9 cellular contexts compared by ENCODE assay signal in the genomic region with DNA sequence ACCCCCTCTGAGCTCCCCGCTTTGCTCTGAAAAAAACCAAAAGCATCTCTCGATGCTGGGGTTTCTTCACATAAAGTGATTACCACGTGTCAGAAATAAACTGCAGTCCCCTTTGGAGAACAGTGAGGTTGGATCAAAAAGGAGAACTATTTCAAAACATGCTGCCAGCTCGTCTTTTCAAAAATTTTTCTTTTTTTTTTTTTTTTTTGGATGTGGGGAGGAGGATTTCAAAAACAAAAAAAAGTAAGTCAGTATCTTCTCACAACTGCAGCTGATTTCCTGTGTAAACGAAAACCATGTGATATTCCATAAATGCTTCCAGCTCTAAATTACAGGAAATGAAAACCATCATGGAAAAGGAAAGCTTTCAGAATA.
DNase-seq lines count a peak whose midpoint lies in the region; ATAC-seq and TF ChIP-seq lines count a peak whose summit lies in the region.
"Had no signal": no experiment of that assay in that cellular context is flagged by ENCODE, and none has a peak within 500 bp of the region (broad histone marks: within the 10 kb centered on the region; RNA-seq: fewer than 3 reads in every experiment).

No MANE protein-coding gene starts in this region.

- peaks cover 15% of the 10 kb centered on the region for H3K27me3 Mint-ChIP-seq in Caco-2 (ENCODE audit: insufficient read depth, unreplicated experiment)

- no peaks in the 10 kb centered on the region for H3K36me3 Mint-ChIP-seq in Caco-2 (ENCODE audit: insufficient read depth, unreplicated experiment)

- H3K9me3 ChIP-seq in Caco-2 (no peaks in the 10 kb centered on the region), NT2/D1 (ENCODE audit: insufficient read depth, low read length) (no peaks in the 10 kb centered on the region), ectodermal cell (ENCODE audit: control insufficient read depth, low read length) (no peaks in the 10 kb centered on the region), mucosa of descending colon (no peaks in the 10 kb centered on the region)

- TF ChIP-seq CTCF in Caco-2 (IDR thresholded peaks at IDR 0.05; ENCODE audit: insufficient read depth in 1 of 2, low read depth in 1 of 2, low read length in 1 of 2, severe bottlenecking in 1 of 2, unreplicated experiment in 1 of 2), result no peak
- TF ChIP-seq CTCF in mucosa of descending colon (IDR thresholded peaks at IDR 0.05), result no peak

- 1 to 2% methylated on average over 4 to 5 of the region's 5 CpGs for WGBS in ectodermal cell, 2 experiments

- DNase-seq in Caco-2 (no peak), NT2/D1 (ENCODE audit: low read depth, low spot score) (no peak), mucosa of descending colon (no peak), NCI-H526 treated with DMSO at 0.1 percent for 48 hours (lab: John Stamatoyannopoulos, UW) (no peak), NCI-H446 treated with DMSO at 0.1 percent for 48 hours (lab: John Stamatoyannopoulos, UW) (no peak)

- H3K4me1 ChIP-seq in Caco-2, result no peaks in the 10 kb centered on the region
- no peaks in the 10 kb centered on the region for H3K4me1 ChIP-seq in NT2/D1 (ENCODE audit: insufficient read depth, insufficient read length)
- H3K4me1 ChIP-seq in ectodermal cell (ENCODE audit: control insufficient read depth, insufficient read depth, low read length), result no peaks in the 10 kb centered on the region
- H3K4me1 ChIP-seq in mucosa of descending colon (ENCODE audit: low read depth), result peaks cover 10% of the 10 kb centered on the region

- peak overlapping the region; percentile 61 for H3K9ac ChIP-seq in NT2/D1 (ENCODE audit: insufficient read length, low read depth)

- intact Hi-C loops in Caco-2 (cut with micrococcal nuclease; ENCODE audit: unreplicated experiment) (loop anchor here (1.0 to 10.0 kb wide), 6 partner anchors 97 to 1024 kb away; partner anchors contain the start of gene ZNF438), mucosa of descending colon (cut with DNase I, micrococcal nuclease) (loop anchor here in 1 of 2 donors (10.0 kb wide), 1 partner anchor 250 kb away; the partner anchor contains the start of gene ZNF438)

- H3K4me1 Mint-ChIP-seq in Caco-2 (ENCODE audit: low read depth, unreplicated experiment), result no peaks in the 10 kb centered on the region

- H3K36me3 ChIP-seq in Caco-2 (ENCODE audit: control insufficient read depth, insufficient read depth, low read length) (no peaks in the 10 kb centered on the region), NT2/D1 (ENCODE audit: insufficient read depth, insufficient read length, low read length) (no peaks in the 10 kb centered on the region), ectodermal cell (ENCODE audit: control insufficient read depth, insufficient read depth, low read length) (no peaks in the 10 kb centered on the region), mucosa of descending colon (ENCODE audit: low read depth) (no peaks in the 10 kb centered on the region)

- ATAC-seq in mucosa of descending colon (peak; percentile 24), HG02610 (IDR thresholded peaks at IDR 0.05; ENCODE audit: unreplicated experiment) (no peak), HG02623 (IDR thresholded peaks at IDR 0.05; ENCODE audit: unreplicated experiment) (no peak)

- H3K27me3 ChIP-seq in Caco-2 (replicated peaks; ENCODE audit: control insufficient read depth, insufficient read depth, low read length), result peaks cover 1% of the 10 kb centered on the region; the same call in 1 of the 2 replicates
- peaks cover 13% of the 10 kb centered on the region for H3K27me3 ChIP-seq in NT2/D1 (ENCODE audit: insufficient read depth, insufficient read length)
- no peaks in the 10 kb centered on the region for H3K27me3 ChIP-seq in ectodermal cell (ENCODE audit: control insufficient read depth, insufficient read depth, low read length, poor library complexity, severe bottlenecking)

- CTCF ChIA-PET in Caco-2 (lab: Charles Lee), result interaction anchor here (0.6 to 1.6 kb wide), 6 partner anchors 94 to 1024 kb away, joined by 3 to 8 read pairs (median 4); partner anchors contain the start of gene ZNF438

- H3K4me3 ChIP-seq in Caco-2 (ENCODE audit: low read depth, low read length), result peak overlapping the region; percentile 24
- H3K4me3 ChIP-seq in NT2/D1 (ENCODE audit: insufficient read length, low read depth), result peak overlapping the region; percentile 39
- H3K4me3 ChIP-seq in ectodermal cell (ENCODE audit: insufficient read depth, low read depth, low read length), result peak overlapping the region; percentile 50
- H3K4me3 ChIP-seq in mucosa of descending colon, result peak overlapping the region; percentile 28
- H3K4me3 ChIP-seq: K562 had no signal

- no TSS peak for BruUV-seq in Caco-2 (replicated peaks; lab: Mats Ljungman, UMichigan)

- no peaks in the 10 kb centered on the region for H3K9me3 Mint-ChIP-seq in Caco-2 (ENCODE audit: unreplicated experiment)

- H3K27ac Mint-ChIP-seq in Caco-2 (ENCODE audit: unreplicated experiment), result no peak overlapping the region

- POLR2A ChIA-PET in Caco-2 (lab: Charles Lee), result interaction anchor here (0.7 kb wide), 1 partner anchor 10 kb away, joined by 3 read pairs; no protein-coding TSS in a partner anchor

- peak overlapping the region; percentile 83 for H3K27ac ChIP-seq in ectodermal cell (ENCODE audit: insufficient read depth, low read depth, low read length, poor library complexity, severe bottlenecking)

- peak overlapping the region; percentile 45 for H3K4me3 Mint-ChIP-seq in Caco-2 (ENCODE audit: unreplicated experiment)
